In the genomic region with DNA sequence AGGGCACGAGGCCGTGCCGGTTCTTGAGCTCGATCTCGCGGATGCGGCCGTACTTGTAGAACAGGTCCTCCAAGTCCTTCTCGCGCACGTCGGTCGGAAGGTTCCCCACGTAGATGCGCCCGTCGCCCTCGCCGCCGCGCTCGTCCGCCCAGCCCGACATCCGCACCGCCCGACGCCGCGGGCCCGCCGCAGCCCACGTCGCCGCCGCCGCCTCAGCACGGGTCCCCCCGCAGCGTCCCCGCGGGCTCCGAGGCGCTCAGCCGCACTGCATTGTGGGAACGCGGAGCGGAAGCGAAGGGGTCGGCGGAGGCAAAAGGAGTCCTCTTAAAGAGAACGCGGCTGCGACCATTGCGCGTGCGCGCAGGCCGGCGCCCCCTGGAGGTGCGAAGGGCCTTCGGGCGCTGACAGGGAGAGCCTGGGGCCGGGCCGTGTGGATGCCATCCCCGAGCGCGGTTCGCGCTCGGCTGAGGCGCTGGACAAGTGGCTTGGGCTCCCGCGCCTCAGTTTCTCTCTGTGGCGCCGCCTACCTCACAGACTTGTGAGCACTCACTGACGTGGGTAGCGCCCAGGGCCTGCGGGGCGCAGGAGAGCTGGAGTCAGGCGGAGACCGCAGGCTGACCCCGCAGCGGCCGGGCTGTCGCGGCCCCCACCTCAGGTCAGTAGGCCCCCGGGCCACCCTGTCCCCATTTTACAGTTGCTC, we compare ENCODE assay signal across 8 cellular contexts. TPM values are rescaled to one million over a fixed set of nuclear protein-coding genes. Genes with fewer than 3 reads are reported as not detected.
A peak's percentile ranks its signal among the peaks of the same experiment; 100 is the strongest.
DNase-seq lines count a peak whose midpoint lies in the region; ATAC-seq and TF ChIP-seq lines count a peak whose summit lies in the region.

A gene with protein sequence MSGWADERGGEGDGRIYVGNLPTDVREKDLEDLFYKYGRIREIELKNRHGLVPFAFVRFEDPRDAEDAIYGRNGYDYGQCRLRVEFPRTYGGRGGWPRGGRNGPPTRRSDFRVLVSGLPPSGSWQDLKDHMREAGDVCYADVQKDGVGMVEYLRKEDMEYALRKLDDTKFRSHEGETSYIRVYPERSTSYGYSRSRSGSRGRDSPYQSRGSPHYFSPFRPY (minus strand): TSS at position 299 of the 700 bp plus-strand sequence. CDS start 139 bp downstream, at position 160.

- H3K4me3 ChIP-seq in Caco-2 (ENCODE audit: low read depth, low read length) (peak within 1 kb of the TSS; percentile 80), endodermal cell (ENCODE audit: low read length) (peak within 1 kb of the TSS; percentile 95), mesodermal cell (ENCODE audit: extremely low read depth, insufficient read depth, low read length, poor library complexity, severe bottlenecking) (peak within 1 kb of the TSS; percentile 87)

- CTCF ChIA-PET in Caco-2 (lab: Charles Lee): interaction anchor here (0.7 to 1.4 kb wide), 5 partner anchors 25 to 242 kb away, joined by 3 to 5 read pairs (median 4); partner anchors contain the start of gene SIRT4
- CTCF ChIA-PET in activated CD8-positive, alpha-beta memory T cell treated with anti-CD3 and anti-CD28 coated beads, Interleukin-2, amount 10 ng/mL, durations not matched to agents 7 days and 5 days (lab: Charles Lee): interaction anchor here (0.7 to 5.1 kb wide), 22 partner anchors 8 to 167 kb away, joined by 3 to 37 read pairs (median 6); partner anchors contain the start of genes COQ5, COX6A1, DYNLL1 and POP5

- H3K4me1 ChIP-seq in Caco-2: peaks cover 5% of the 10 kb centered on the region
- peaks cover 3% of the 10 kb centered on the region for H3K4me1 ChIP-seq in endodermal cell (ENCODE audit: control insufficient read depth, insufficient read depth, low read length)
- H3K4me1 ChIP-seq in mesodermal cell (ENCODE audit: control insufficient read depth, insufficient read depth, low read length, poor library complexity, severe bottlenecking): peaks cover 10% of the 10 kb centered on the region

- peak within 1 kb of the TSS; percentile 83 for H3K9ac ChIP-seq in endodermal cell (ENCODE audit: extremely low read depth, low read length, poor library complexity, severe bottlenecking)

- no TSS peak for BruUV-seq in Caco-2 (replicated peaks; lab: Mats Ljungman, UMichigan)

- H3K9me3 ChIP-seq in Caco-2: no peaks in the 10 kb centered on the region
- no peaks in the 10 kb centered on the region for H3K9me3 ChIP-seq in endodermal cell (ENCODE audit: control insufficient read depth, low read length)
- no peaks in the 10 kb centered on the region for H3K9me3 ChIP-seq in mesodermal cell (ENCODE audit: control insufficient read depth, low read length)

- ATAC-seq in GM21381 (IDR thresholded peaks at IDR 0.05; ENCODE audit: unreplicated experiment): peak; percentile 77
- ATAC-seq in activated CD8-positive, alpha-beta memory T cell treated with anti-CD3 and anti-CD28 coated beads, Interleukin-2, amount 10 ng/mL, durations not matched to agents 7 days and 5 days: peak; percentile 95

- H3K4me1 Mint-ChIP-seq in Caco-2 (ENCODE audit: low read depth, unreplicated experiment): peaks cover 8% of the 10 kb centered on the region
- peaks cover 36% of the 10 kb centered on the region for H3K4me1 Mint-ChIP-seq in activated CD8-positive, alpha-beta memory T cell treated with anti-CD3 and anti-CD28 coated beads, Interleukin-2, amount 10 ng/mL, durations not matched to agents 7 days and 5 days
- peaks cover 25% of the 10 kb centered on the region for H3K4me1 Mint-ChIP-seq in endodermal cell

- TF ChIP-seq CTCF in Caco-2 (IDR thresholded peaks at IDR 0.05; ENCODE audit: insufficient read depth in 1 of 2, low read depth in 1 of 2, low read length in 1 of 2, severe bottlenecking in 1 of 2, unreplicated experiment in 1 of 2) (peak; percentile 84 to 93), endodermal cell (conservative IDR thresholded peaks at IDR 0.05) (peak; percentile 92)

- no peaks in the 10 kb centered on the region for H3K27me3 ChIP-seq in Caco-2 (replicated peaks; ENCODE audit: control insufficient read depth, insufficient read depth, low read length)
- no peaks in the 10 kb centered on the region for H3K27me3 ChIP-seq in endodermal cell (ENCODE audit: control insufficient read depth, insufficient read depth, low read length, poor library complexity, severe bottlenecking)

- H3K27me3 Mint-ChIP-seq in Caco-2 (ENCODE audit: insufficient read depth, unreplicated experiment): no peaks in the 10 kb centered on the region
- no peaks in the 10 kb centered on the region for H3K27me3 Mint-ChIP-seq in activated CD8-positive, alpha-beta memory T cell treated with anti-CD3 and anti-CD28 coated beads, Interleukin-2, amount 10 ng/mL, durations not matched to agents 7 days and 5 days
- H3K27me3 Mint-ChIP-seq in endodermal cell (ENCODE audit: insufficient read depth): no peaks in the 10 kb centered on the region

- intact Hi-C loops in Caco-2 (cut with micrococcal nuclease; ENCODE audit: unreplicated experiment): loop anchor here (1.0 to 5.0 kb wide), 3 partner anchors 23 to 58 kb away; partner anchors contain the start of genes COQ5, DYNLL1, GATC and TRIAP1

- DNase-seq in Caco-2: peak; percentile 95 to 97
- peak in 75 of 76 experiments; percentile 64 to 96 (median 89) for DNase-seq in HUDEP-2 (lab: John Stamatoyannopoulos, UW; ENCODE audit: unreplicated experiment in 76 of 76)
- peak; percentile 90 for DNase-seq in NOMO-1 treated with dmso at 0.1 percent for 144 hours (lab: John Stamatoyannopoulos, UW; ENCODE audit: unreplicated experiment)
- DNase-seq in activated CD8-positive, alpha-beta memory T cell treated with anti-CD3 and anti-CD28 coated beads, Interleukin-2, amount 10 ng/mL, durations not matched to agents 7 days and 5 days: peak; percentile 97
- DNase-seq in endodermal cell: peak; percentile 99
- DNase-seq in stimulated activated CD8-positive, alpha-beta memory T cell treated with anti-CD3 and anti-CD28 coated beads, Interleukin-15, amount 100 ng/mL, for 4 hours (ENCODE audit: low read depth in 2 of 2): peak; percentile 94 to 95

- 0 to 1% methylated on average over 49 to 88 of the region's 88 CpGs for WGBS in endodermal cell (ENCODE audit: insufficient coverage in 1 of 2, insufficient read length in 1 of 2), 2 experiments
- WGBS in mesodermal cell (ENCODE audit: insufficient coverage in 2 of 2), 2 experiments: 0 to 1% methylated on average over 58 to 76 of the region's 88 CpGs

- POLR2A ChIA-PET in Caco-2 (lab: Charles Lee): interaction anchor here (0.7 to 1.6 kb wide), 3 partner anchors 13 to 112 kb away, joined by 3 to 12 read pairs (median 5); partner anchors contain the start of gene POP5

- peak within 1 kb of the TSS; percentile 79 for H3K27ac Mint-ChIP-seq in Caco-2 (ENCODE audit: unreplicated experiment)
- H3K27ac Mint-ChIP-seq in activated CD8-positive, alpha-beta memory T cell treated with anti-CD3 and anti-CD28 coated beads, Interleukin-2, amount 10 ng/mL, durations not matched to agents 7 days and 5 days: peak within 1 kb of the TSS; percentile 88
- H3K27ac Mint-ChIP-seq in endodermal cell: peak within 1 kb of the TSS; percentile 90

- H3K4me3 Mint-ChIP-seq in Caco-2 (ENCODE audit: unreplicated experiment) (peak within 1 kb of the TSS; percentile 85), endodermal cell (peak within 1 kb of the TSS; percentile 90)
- peak within 1 kb of the TSS; percentile 95 for H3K4me3 Mint-ChIP-seq in activated CD8-positive, alpha-beta memory T cell treated with anti-CD3 and anti-CD28 coated beads, Interleukin-2, amount 10 ng/mL, durations not matched to agents 7 days and 5 days

- H3K27ac ChIP-seq in endodermal cell (ENCODE audit: low read depth, low read length): peak within 1 kb of the TSS; percentile 91
- H3K27ac ChIP-seq in mesodermal cell (ENCODE audit: low read depth, low read length, severe bottlenecking): peak within 1 kb of the TSS; percentile 88

- H3K9me3 Mint-ChIP-seq in Caco-2 (ENCODE audit: unreplicated experiment): no peaks in the 10 kb centered on the region
- no peaks in the 10 kb centered on the region for H3K9me3 Mint-ChIP-seq in activated CD8-positive, alpha-beta memory T cell treated with anti-CD3 and anti-CD28 coated beads, Interleukin-2, amount 10 ng/mL, durations not matched to agents 7 days and 5 days (ENCODE audit: low read depth)
- H3K9me3 Mint-ChIP-seq in endodermal cell: no peaks in the 10 kb centered on the region

- H3K36me3 ChIP-seq in Caco-2 (ENCODE audit: control insufficient read depth, insufficient read depth, low read length): no peaks in the 10 kb centered on the region
- peaks cover 31% of the 10 kb centered on the region for H3K36me3 ChIP-seq in endodermal cell (ENCODE audit: control insufficient read depth, insufficient read depth, low read length)
- peaks cover 35% of the 10 kb centered on the region for H3K36me3 ChIP-seq in mesodermal cell (ENCODE audit: control insufficient read depth, insufficient read depth, low read length)

- H3K36me3 Mint-ChIP-seq in Caco-2 (ENCODE audit: insufficient read depth, unreplicated experiment) (peaks cover 47% of the 10 kb centered on the region), endodermal cell (ENCODE audit: low read depth) (peaks cover 26% of the 10 kb centered on the region)
- peaks cover 25% of the 10 kb centered on the region for H3K36me3 Mint-ChIP-seq in activated CD8-positive, alpha-beta memory T cell treated with anti-CD3 and anti-CD28 coated beads, Interleukin-2, amount 10 ng/mL, durations not matched to agents 7 days and 5 days

RNA-seq across cellular contexts. Expression of the gene that starts here (rescaled TPM):
- total RNA-seq in Caco-2 (2022) (240 and 244 TPM in 2 replicates), endodermal cell (100 to 1,000 TPM; 291 to 324 TPM)
- 100 to 1,000 TPM; 195 to 240 TPM for total RNA-seq in activated CD8-positive, alpha-beta memory T cell treated with anti-CD3 and anti-CD28 coated beads, Interleukin-2, amount 10 ng/mL, durations not matched to agents 7 days and 5 days
- polyA plus RNA-seq in endodermal cell (2013, experiment 1 of 2): 223 TPM
- polyA plus RNA-seq in endodermal cell (2013, experiment 2 of 2): 209 TPM
- polyA plus RNA-seq in mesodermal cell (2013, experiment 1 of 2): 228 TPM
- 205 TPM for polyA plus RNA-seq in mesodermal cell (2013, experiment 2 of 2)

Comparison
In these comparisons a context has a peak if more than half of its experiments do, and no peak if none do; other contexts are left out.
1. Peak in every context shown above with its lines: DNase-seq, ATAC-seq, H3K4me3 ChIP-seq and H3K27ac ChIP-seq.